ENCODE assay signal across 8 cellular contexts in genomic region chr16:30921748-30922419, GRCh38. TPM values are rescaled to one million over a fixed set of nuclear protein-coding genes. Genes with fewer than 3 reads are reported as not detected.
DNase-seq lines count a peak whose midpoint lies in the region; ATAC-seq, FAIRE-seq and TF ChIP-seq lines count a peak whose summit lies in the region.

No MANE protein-coding gene starts in this region.

- CTCF ChIA-PET in Caco-2 (lab: Charles Lee) = interaction anchor here (0.6 to 1.0 kb wide), 2 partner anchors 27 to 78 kb away, joined by 4 to 9 read pairs; partner anchors contain the start of gene ORAI3

- intact Hi-C loops in Caco-2 (cut with micrococcal nuclease; ENCODE audit: unreplicated experiment) (loop anchor here (1.0 to 10.0 kb wide), 5 partner anchors 26 to 267 kb away; partner anchors contain the start of genes CTF1, FBRS, PHKG2 and PRR14), kidney (cut with DNase I) (no loop called here)

- DNase-seq in Caco-2 = peak; percentile 92 to 94
- DNase-seq in NCI-H345 treated with DMSO at 0.1 percent for 48 hours (lab: John Stamatoyannopoulos, UW; ENCODE audit: unreplicated experiment) = peak; percentile 94
- peak; percentile 77 for DNase-seq in activated CD4-positive, alpha-beta T cell treated with anti-CD3 and anti-CD28 coated beads for 1 hour
- DNase-seq in cerebellar cortex (ENCODE audit: low spot score) = peak; percentile 86
- peak; percentile 96 for DNase-seq in kidney
- DNase-seq in stimulated activated CD4-positive, alpha-beta T cell treated with anti-CD3 and anti-CD28 coated beads, Interleukin-12 subunit alpha, Interleukin-12 subunit beta, amount 100 ng/mL, for 48 hours (ENCODE audit: low read depth in 2 of 3, low spot score in 1 of 3) = peak; percentile 79 to 87 (median 81)

- H3K36me3 Mint-ChIP-seq in Caco-2 (ENCODE audit: insufficient read depth, unreplicated experiment) = peaks cover 18% of the 10 kb centered on the region

- no peaks in the 10 kb centered on the region for H3K9me3 Mint-ChIP-seq in Caco-2 (ENCODE audit: unreplicated experiment)

- no peak for FAIRE-seq in kidney (lab: Jason Lieb, UNC)

- H3K9me3 ChIP-seq in Caco-2 (no peaks in the 10 kb centered on the region), kidney (ENCODE audit: control insufficient read depth in 1 of 2, low read length in 2 of 2) (no peaks in the 10 kb centered on the region)

- H3K4me1 ChIP-seq in Caco-2 (no peaks in the 10 kb centered on the region), kidney (ENCODE audit: control insufficient read depth in 1 of 2, insufficient read depth in 1 of 2, low read depth in 1 of 2, low read length in 2 of 2) (peaks cover 2 to 4% of the 10 kb centered on the region in 2 donors)

- POLR2A ChIA-PET in Caco-2 (lab: Charles Lee) = no interaction called here

- peak; percentile 1 for ATAC-seq in HG02870 (IDR thresholded peaks at IDR 0.05; ENCODE audit: unreplicated experiment)
- no peak for ATAC-seq in HG02623 (IDR thresholded peaks at IDR 0.05; ENCODE audit: unreplicated experiment)

- peak overlapping the region; percentile 100 for H3K4me3 Mint-ChIP-seq in Caco-2 (ENCODE audit: unreplicated experiment)

- peak overlapping the region; percentile 86 to 87 for H3K27ac ChIP-seq in kidney (ENCODE audit: low read depth in 2 of 2, low read length in 2 of 2)

- TF ChIP-seq CTCF in Caco-2 (IDR thresholded peaks at IDR 0.05; ENCODE audit: insufficient read depth in 1 of 2, low read depth in 1 of 2, low read length in 1 of 2, severe bottlenecking in 1 of 2, unreplicated experiment in 1 of 2) (peak; percentile 79 to 91), kidney (IDR thresholded peaks at IDR 0.05; ENCODE audit: borderline replicate concordance, extremely low read depth, insufficient read depth) (peak; percentile 87)

- H3K36me3 ChIP-seq in Caco-2 (ENCODE audit: control insufficient read depth, insufficient read depth, low read length) = peaks cover 1% of the 10 kb centered on the region; the same call in 1 of the 2 replicates
- H3K36me3 ChIP-seq in kidney (ENCODE audit: control insufficient read depth in 1 of 2, insufficient read depth in 2 of 2, low read length in 2 of 2) = no peaks in the 10 kb centered on the region

- peak overlapping the region; percentile 55 to 59 for H3K9ac ChIP-seq in kidney (ENCODE audit: low read length in 2 of 2)

- peak overlapping the region; percentile 100 for H3K27ac Mint-ChIP-seq in Caco-2 (ENCODE audit: unreplicated experiment)

- H3K27me3 Mint-ChIP-seq in Caco-2 (ENCODE audit: insufficient read depth, unreplicated experiment) = no peaks in the 10 kb centered on the region

- BruUV-seq in Caco-2 (replicated peaks; lab: Mats Ljungman, UMichigan) = TSS peak; percentile 51

- peak overlapping the region; percentile 74 for H3K4me3 ChIP-seq in Caco-2 (ENCODE audit: low read depth, low read length)
- peak overlapping the region; percentile 80 to 88 for H3K4me3 ChIP-seq in kidney (ENCODE audit: low read length in 2 of 2)

- H3K27me3 ChIP-seq in Caco-2 (replicated peaks; ENCODE audit: control insufficient read depth, insufficient read depth, low read length) = no peaks in the 10 kb centered on the region

- H3K4me1 Mint-ChIP-seq in Caco-2 (ENCODE audit: low read depth, unreplicated experiment) = no peaks in the 10 kb centered on the region

RNA-seq across cellular contexts. Expression of gene FBXL19, which starts 1.5 kb away (rescaled TPM):
- total RNA-seq in Caco-2 (2022) (20.2 and 23.4 TPM in 2 replicates), kidney (18.9 TPM)
- polyA plus RNA-seq in kidney (ENCODE audit: insufficient read depth, low read depth, low replicate concordance) = 7.4 TPM

RNA-seq across cellular contexts. Expression of gene CTF1, which starts 25.5 kb away (rescaled TPM):
- total RNA-seq in Caco-2 (2022) (1.8 and 2.4 TPM in 2 replicates), kidney (7.3 TPM)
- polyA plus RNA-seq in kidney (ENCODE audit: insufficient read depth, low read depth, low replicate concordance) = 13.0 TPM

RNA-seq across cellular contexts. Expression of gene ORAI3, which starts 27.0 kb away (rescaled TPM):
- 4.7 TPM in 2 replicates for total RNA-seq in Caco-2 (2022)
- total RNA-seq in kidney = 23.1 TPM
- polyA plus RNA-seq in kidney (ENCODE audit: insufficient read depth, low read depth, low replicate concordance) = 32.3 TPM

RNA-seq across cellular contexts. Expression of gene BCL7C, which starts 28.0 kb away (rescaled TPM):
- 15.1 and 17.7 TPM in 2 replicates for total RNA-seq in Caco-2 (2022)
- total RNA-seq in kidney = 40.0 TPM
- polyA plus RNA-seq in kidney (ENCODE audit: insufficient read depth, low read depth, low replicate concordance) = 77.9 TPM

RNA-seq across cellular contexts. Expression of gene SETD1A, which starts 35.7 kb away (rescaled TPM):
- 21.5 and 26.3 TPM in 2 replicates for total RNA-seq in Caco-2 (2022)
- 18.8 TPM for total RNA-seq in kidney
- 4.8 TPM for polyA plus RNA-seq in kidney (ENCODE audit: insufficient read depth, low read depth, low replicate concordance)
